ENCODE assay signal across 14 cellular contexts in genomic region chr4:92599044-92599443, GRCh38.
"Had no signal": no experiment of that assay in that cellular context is flagged by ENCODE, and none has a peak within 500 bp of the region (broad histone marks: within the 10 kb centered on the region; RNA-seq: fewer than 3 reads in every experiment).

No MANE protein-coding gene starts in this region.

- H3K9me3 ChIP-seq: adrenal gland, esophagus squamous epithelium, right lobe of liver had no signal

- H3K27me3 ChIP-seq: adrenal gland, esophagus squamous epithelium, heart right ventricle, right lobe of liver had no signal

- DNase-seq: activated B cell treated with CpG ODN at 0.5 μM for 24 hours; activated CD4-positive, alpha-beta T cell treated with anti-CD3 and anti-CD28 coated beads, Interleukin-2, amount 50 U/mL, for 1 hour; activated naive CD4-positive, alpha-beta T cell treated with anti-CD3 and anti-CD28 coated beads, Interleukin-2, amount 10 ng/mL, durations not matched to agents 7 days and 5 days; adrenal gland; cerebellar nuclear complex; esophagus squamous epithelium; heart right ventricle; nucleus accumbens; right lobe of liver; stimulated activated naive CD4-positive, alpha-beta T cell; substantia nigra; T-helper 17 cell had no signal

- H3K4me3 ChIP-seq: adrenal gland, esophagus squamous epithelium, heart right ventricle, right lobe of liver had no signal

- H3K27ac ChIP-seq: adrenal gland, heart right ventricle, right lobe of liver had no signal

- H3K36me3 ChIP-seq: adrenal gland, esophagus squamous epithelium, heart right ventricle, right lobe of liver had no signal

- H3K4me1 ChIP-seq: adrenal gland, heart right ventricle, right lobe of liver had no signal

- ATAC-seq: heart right ventricle; left lobe of liver; natural killer cell treated with Interleukin-12 subunit alpha and Interleukin-12 subunit beta and Interleukin-15 and Interleukin-18, amount 100 ng/mL, for 72 hours; right lobe of liver; T-helper 17 cell had no signal
